In genomic region chr1:4005431-4005830, GRCh38 we compare ENCODE assay signal across 17 cellular contexts.
A peak's percentile ranks its signal among the peaks of the same experiment; 100 is the strongest.
DNase-seq lines count a peak whose midpoint lies in the region; ATAC-seq, FAIRE-seq and TF ChIP-seq lines count a peak whose summit lies in the region.
"Had no signal": no experiment of that assay in that cellular context is flagged by ENCODE, and none has a peak within 500 bp of the region (broad histone marks: within the 10 kb centered on the region; RNA-seq: fewer than 3 reads in every experiment).

No MANE protein-coding gene starts in this region.

- H3K9me2 ChIP-seq in DOHH2 (replicated peaks; ENCODE audit: control insufficient read depth, low read length), result no peaks in the 10 kb centered on the region
- H3K9me2 ChIP-seq in MM.1S (replicated peaks; ENCODE audit: insufficient read depth, low read length), result no peaks in the 10 kb centered on the region

- H3K9ac ChIP-seq in BLaER1, result no peak overlapping the region
- H3K9ac ChIP-seq in HepG2 (ENCODE audit: insufficient read depth, low read depth, low read length), result no peak overlapping the region
- H3K9ac ChIP-seq in MM.1S (ENCODE audit: low read length), result no peak overlapping the region

- no peaks in the 10 kb centered on the region for H3K79me2 ChIP-seq in DOHH2 (ENCODE audit: control insufficient read depth, low read length)
- H3K79me2 ChIP-seq in HepG2 (ENCODE audit: insufficient read depth, low read length), result no peaks in the 10 kb centered on the region
- H3K79me2 ChIP-seq in MM.1S (ENCODE audit: low read length), result no peaks in the 10 kb centered on the region

- H4K20me1 ChIP-seq in BLaER1 (no peaks in the 10 kb centered on the region), DOHH2 (ENCODE audit: control insufficient read depth, insufficient read depth, low read depth, low read length) (no peaks in the 10 kb centered on the region), HepG2 (ENCODE audit: insufficient read depth, low read length) (no peaks in the 10 kb centered on the region), MM.1S (ENCODE audit: insufficient read depth, low read length) (no peaks in the 10 kb centered on the region)

- 10% methylated on average over 3 of the region's 6 CpGs for WGBS in HepG2 (ENCODE audit: low lambda C conversion rate)

- no peak for FAIRE-seq in HepG2 (lab: Jason Lieb, UNC)
- FAIRE-seq: A549, G401.6, GM12891 had no signal

- DNase-seq in islet precursor cell (peak; percentile 32), sciatic nerve (ENCODE audit: low spot score) (peak; percentile 12), T-helper 9 cell (no peak), HepG2 (ENCODE audit: low spot score) (no peak), MM.1S (no peak)
- DNase-seq: C1 segment of cervical spinal cord, Calu3, DMS 273 treated with DMSO at 0.1 percent for 48 hours, EL, GOT3, H9 had no signal

- no peak overlapping the region for H3K27ac ChIP-seq in BLaER1
- peak overlapping the region; percentile 91 for H3K27ac ChIP-seq in DOHH2 (ENCODE audit: low read depth, low read length)
- H3K27ac ChIP-seq in HepG2 (ENCODE audit: extremely low read length, insufficient read depth, low read length), result no peak overlapping the region
- H3K27ac ChIP-seq in MM.1S (ENCODE audit: low read length), result no peak overlapping the region
- H3K27ac ChIP-seq: A549 had no signal

- intact Hi-C loops in sciatic nerve (cut with DNase I), result no loop called here
- intact Hi-C loops in HepG2 (cut with micrococcal nuclease; ENCODE audit: unreplicated experiment), result no loop called here

- TF ChIP-seq CTCF in DOHH2 (IDR thresholded peaks at IDR 0.05; ENCODE audit: low read depth, low read length, poor library complexity, severe bottlenecking) (no peak), HepG2 (CRISPR knock-in tag; IDR thresholded peaks at IDR 0.05) (no peak), MM.1S (IDR thresholded peaks at IDR 0.05; ENCODE audit: low read length) (no peak)

- BruUV-seq in HepG2 (replicated peaks; lab: Mats Ljungman, UMichigan), result no TSS peak

- peaks cover 8% of the 10 kb centered on the region; the same call in 1 of the 2 replicates for H3K9me3 ChIP-seq in BLaER1
- H3K9me3 ChIP-seq in DOHH2 (ENCODE audit: control insufficient read depth, insufficient read depth, low read length), result peaks cover 24% of the 10 kb centered on the region; the same call in 1 of the 2 replicates
- H3K9me3 ChIP-seq in HepG2 (ENCODE audit: low read length), result no peaks in the 10 kb centered on the region
- no peaks in the 10 kb centered on the region for H3K9me3 ChIP-seq in MM.1S (replicated peaks; ENCODE audit: insufficient read depth, low read length)
- H3K9me3 ChIP-seq: A549 had no signal

- H3K4me1 ChIP-seq in BLaER1 (peaks cover 66% of the 10 kb centered on the region), DOHH2 (ENCODE audit: control insufficient read depth, low read length) (peaks cover 57% of the 10 kb centered on the region), HepG2 (ENCODE audit: insufficient read depth, low read length) (no peaks in the 10 kb centered on the region), MM.1S (ENCODE audit: low read length) (peaks cover 9% of the 10 kb centered on the region; the same call in 1 of the 2 replicates)
- H3K4me1 ChIP-seq: A549 had no signal

- TF ChIP-seq EP300 in HepG2 (IDR thresholded peaks at IDR 0.05; ENCODE audit: low read depth in 2 of 2, low read length in 2 of 2) (no peak), HepG2 (CRISPR knock-in tag; IDR thresholded peaks at IDR 0.05; ENCODE audit: borderline replicate concordance) (no peak)

- in situ Hi-C loops in HepG2 (cut with HindIII; ENCODE audit: extremely low pct_ligation_motif_present, low pct_unique_long_range_greater_than_20kb), result no loop called here

- H3K4me2 ChIP-seq in BLaER1 (peak overlapping the region; percentile 73), DOHH2 (ENCODE audit: low read length) (peak overlapping the region; percentile 30), HepG2 (ENCODE audit: low read depth, low read length) (no peak overlapping the region), MM.1S (ENCODE audit: low read depth, low read length) (no peak overlapping the region)
- H3K4me2 ChIP-seq: A549 had no signal

- H3F3A ChIP-seq in DOHH2 (ENCODE audit: control insufficient read depth, insufficient read depth) (peaks cover 40% of the 10 kb centered on the region), MM.1S (ENCODE audit: insufficient read depth, low read length) (peaks cover 14% of the 10 kb centered on the region)

- H3K36me3 ChIP-seq in BLaER1 (no peaks in the 10 kb centered on the region), DOHH2 (ENCODE audit: control insufficient read depth, low read length) (peaks cover 14% of the 10 kb centered on the region), HepG2 (replicated peaks in 1 of 2; ENCODE audit: control insufficient read depth in 1 of 2, insufficient read depth in 2 of 2, low read length in 2 of 2) (no peaks in the 10 kb centered on the region), MM.1S (replicated peaks; ENCODE audit: insufficient read depth, low read length) (no peaks in the 10 kb centered on the region)

- ATAC-seq in sciatic nerve (no peak), HG03457 (IDR thresholded peaks at IDR 0.05; ENCODE audit: unreplicated experiment) (no peak), HepG2 (no peak)
- ATAC-seq: A549 had no signal

- CTCF ChIA-PET in HepG2 (lab: Yijun Ruan, JAX; ENCODE audit: low intra/inter-chr PET ratio, low total read pairs), result no interaction called here

- POLR2A ChIA-PET in HepG2 (lab: Yijun Ruan, JAX), result no interaction called here

- TF ChIP-seq RAD21 in HepG2 (CRISPR knock-in tag; IDR thresholded peaks at IDR 0.05), result no peak

- H3K27me3 ChIP-seq in BLaER1 (peaks cover 5% of the 10 kb centered on the region; the same call in 1 of the 2 replicates), DOHH2 (ENCODE audit: control insufficient read depth, low read length) (no peaks in the 10 kb centered on the region), HepG2 (ENCODE audit: control insufficient read depth in 1 of 2, insufficient read depth in 2 of 2, low read length in 2 of 2) (peaks cover 7 to 53% of the 10 kb centered on the region in 2 experiments; a peak in 3 of 5 replicates), MM.1S (replicated peaks; ENCODE audit: insufficient read depth, low read length) (peaks cover 61% of the 10 kb centered on the region)

- no peak overlapping the region for H2AFZ ChIP-seq in HepG2 (ENCODE audit: low read length)
- no peak overlapping the region for H2AFZ ChIP-seq in MM.1S (ENCODE audit: low read length)

- H3K4me3 ChIP-seq in BLaER1 (no peak overlapping the region), DOHH2 (ENCODE audit: low read length) (peak overlapping the region; percentile 24; the same call in 1 of the 2 replicates), HepG2 (replicated peaks in 1 of 3; ENCODE audit: insufficient read depth in 1 of 3, low read depth in 2 of 3, low read length in 3 of 3) (no peak overlapping the region), MM.1S (ENCODE audit: low read length) (no peak overlapping the region)
- H3K4me3 ChIP-seq: A549 had no signal

- TF ChIP-seq POLR2A in HepG2 (IDR thresholded peaks at IDR 0.05; ENCODE audit: insufficient read depth in 1 of 2, low read depth in 2 of 2, low read length in 2 of 2), result no peak

TF ChIP-seq in HepG2, 621 proteins besides CTCF, POLR2A, EP300 and RAD21 (continues in another document):
- TF ChIP-seq MIXL1 (CRISPR knock-in tag; IDR thresholded peaks at IDR 0.05) (no peak), RBM22 (optimal IDR thresholded peaks at IDR 0.05; ENCODE audit: low read length) (no peak), ZNF782 (CRISPR knock-in tag; IDR thresholded peaks at IDR 0.05; ENCODE audit: borderline replicate concordance) (no peak), ATF6 (CRISPR knock-in tag; conservative IDR thresholded peaks at IDR 0.05) (no peak), ZFP62 (CRISPR knock-in tag; IDR thresholded peaks at IDR 0.05) (no peak), NR2C2 (CRISPR knock-in tag; IDR thresholded peaks at IDR 0.05; ENCODE audit: borderline replicate concordance) (no peak), ZNF781 (CRISPR knock-in tag; IDR thresholded peaks at IDR 0.05; ENCODE audit: borderline replicate concordance, not compliant biosample characterization) (no peak), TRIM22 (IDR thresholded peaks at IDR 0.05) (no peak), NKX3-1 (CRISPR knock-in tag; IDR thresholded peaks at IDR 0.05) (no peak), BHLHE40 (IDR thresholded peaks at IDR 0.05; ENCODE audit: low read length) (no peak), E2F5 (CRISPR knock-in tag; conservative IDR thresholded peaks at IDR 0.05) (no peak)

Comparison
In these comparisons a context has a peak if more than half of its experiments do, and no peak if none do; other contexts are left out.
1. H3K4me2 ChIP-seq: peak in BLaER1 (single experiment) and DOHH2 (single experiment); none in HepG2 (single experiment) and MM.1S (single experiment).
2. DNase-seq: peak in islet precursor cell (single experiment) and sciatic nerve (single experiment); none in T-helper 9 cell (single experiment), HepG2 (single experiment) and MM.1S (single experiment).